21 cellular contexts compared by ENCODE assay signal in genomic region chr2:109514857-109515256, GRCh38.
DNase-seq lines count a peak whose midpoint lies in the region; TF ChIP-seq lines count a peak whose summit lies in the region.
"Had no signal": no experiment of that assay in that cellular context is flagged by ENCODE, and none has a peak within 500 bp of the region (broad histone marks: within the 10 kb centered on the region; RNA-seq: fewer than 3 reads in every experiment).

No MANE protein-coding gene starts in this region.

- no peak overlapping the region for H3K4me3 ChIP-seq in Peyer's patch
- H3K4me3 ChIP-seq in esophagus (ENCODE audit: low read depth in 1 of 2, low read length in 2 of 2): no peak overlapping the region
- H3K4me3 ChIP-seq in transverse colon: no peak overlapping the region
- H3K4me3 ChIP-seq: HAP-1, MG63 had no signal

- no peak overlapping the region for H3K4me3 Mint-ChIP-seq in osteocyte (ENCODE audit: unreplicated experiment)
- H3K4me3 Mint-ChIP-seq: brain; CD8-positive, alpha-beta T cell; IgD-negative memory B cell had no signal

- no peaks in the 10 kb centered on the region for H3K36me3 Mint-ChIP-seq in osteocyte (ENCODE audit: unreplicated experiment)
- H3K36me3 Mint-ChIP-seq: brain; CD8-positive, alpha-beta T cell had no signal

- 97% methylated on average over 5 of the region's 5 CpGs for WGBS in esophagus, 2 donors
- WGBS in transverse colon (ENCODE audit: low coverage in 1 of 2), 2 donors: 93% methylated on average over 5 of the region's 5 CpGs; no CpG with 5 or more reads in 1 of the 2 donors

- DNase-seq in Peyer's patch (no peak), osteocyte (ENCODE audit: extremely low spot score, unreplicated experiment) (no peak), transverse colon (no peak), KG1 (lab: John Stamatoyannopoulos, UW) (no peak), GF-D8 (lab: John Stamatoyannopoulos, UW) (no peak)
- no peak for DNase-seq in stimulated activated CD4-positive, alpha-beta T cell treated with anti-CD3 and anti-CD28 coated beads, Interleukin-2, amount 100 ng/mL, for 48 hours
- DNase-seq: activated CD4-positive, alpha-beta T cell treated with anti-CD3 and anti-CD28 coated beads, Interleukin-2, amount 50 U/mL, for 4 hours; activated CD8-positive, alpha-beta memory T cell treated with anti-CD3 and anti-CD28 coated beads, Interleukin-2, amount 50 U/mL, for 4 hours; CD8-positive, alpha-beta T cell; DMS53; MG63; NCI-H1436 treated with DMSO at 0.1 percent for 48 hours; NCI-H510A; NK-92 treated with Interleukin-12 subunit alpha and Interleukin-12 subunit beta, amount 100 ng/mL, for 24 hours; nucleus accumbens; WERI-Rb-1 had no signal

- H3K27me3 Mint-ChIP-seq in osteocyte (ENCODE audit: unreplicated experiment): no peaks in the 10 kb centered on the region

- TF ChIP-seq CTCF in Peyer's patch (IDR thresholded peaks at IDR 0.05) (no peak), osteocyte (IDR thresholded peaks at IDR 0.05) (no peak), transverse colon (IDR thresholded peaks at IDR 0.05) (no peak)

- H3K27ac ChIP-seq in Peyer's patch (peak overlapping the region; percentile 32 to 78 (median 53)), esophagus (ENCODE audit: low read depth in 2 of 2, low read length in 1 of 2) (peak overlapping the region; percentile 77 to 96), transverse colon (peak overlapping the region; percentile 72 to 87 (median 78))
- H3K27ac ChIP-seq: WERI-Rb-1 had no signal

- H3K9me3 ChIP-seq in Peyer's patch (no peaks in the 10 kb centered on the region), esophagus (ENCODE audit: control insufficient read depth in 2 of 2, insufficient read depth in 1 of 2, low read depth in 1 of 2, low read length in 1 of 2) (no peaks in the 10 kb centered on the region), transverse colon (no peaks in the 10 kb centered on the region)
- H3K9me3 ChIP-seq: HAP-1, MG63 had no signal

- H3K9me3 Mint-ChIP-seq in osteocyte (ENCODE audit: unreplicated experiment): no peaks in the 10 kb centered on the region
- H3K9me3 Mint-ChIP-seq: activated T-helper 2 cell treated with anti-CD3 and anti-CD28 coated beads, Interferon-gamma antibody, Interleukin-2, Interleukin-4, amounts not matched to agents 10 μg/mL and 5 μg/mL and 100 μg/mL, durations not matched to agents 14 hours and 24 hours and 36 hours; CD8-positive, alpha-beta T cell; IgD-negative memory B cell had no signal

- peaks cover 35% of the 10 kb centered on the region for H3K4me1 Mint-ChIP-seq in osteocyte (ENCODE audit: unreplicated experiment)

- intact Hi-C loops in transverse colon (cut with DNase I; ENCODE audit: low total_unique reads): no loop called here

- in situ Hi-C loops in transverse colon (cut with MboI; ENCODE audit: low pct_ligation_motif_present in 1 of 4, low pct_unique_long_range_greater_than_20kb in 1 of 4, low sequenced_read_pairs in 3 of 4): no loop called here

- no peak for TF ChIP-seq EP300 in transverse colon (IDR thresholded peaks at IDR 0.05; ENCODE audit: low read depth)

- TF ChIP-seq POLR2A in Peyer's patch (IDR thresholded peaks at IDR 0.05): no peak
- TF ChIP-seq POLR2A in transverse colon (IDR thresholded peaks at IDR 0.05): no peak

- peaks cover 0 to 16% (median 0%) of the 10 kb centered on the region in 4 donors for H3K4me1 ChIP-seq in Peyer's patch
- H3K4me1 ChIP-seq in esophagus (ENCODE audit: control insufficient read depth in 2 of 2, insufficient read depth in 2 of 2, low read length in 1 of 2): peaks cover 11 to 25% of the 10 kb centered on the region in 2 donors
- peaks cover 6 to 14% (median 8%) of the 10 kb centered on the region in 4 donors for H3K4me1 ChIP-seq in transverse colon
- H3K4me1 ChIP-seq: HAP-1 had no signal

- H3K27ac Mint-ChIP-seq in osteocyte (ENCODE audit: unreplicated experiment): peak overlapping the region; percentile 95
- H3K27ac Mint-ChIP-seq: activated T-helper 2 cell treated with anti-CD3 and anti-CD28 coated beads, Interferon-gamma antibody, Interleukin-2, Interleukin-4, amounts not matched to agents 10 μg/mL and 5 μg/mL and 100 μg/mL, durations not matched to agents 14 hours and 24 hours and 36 hours; CD8-positive, alpha-beta T cell; IgD-negative memory B cell had no signal

- H3K27me3 ChIP-seq in Peyer's patch: no peaks in the 10 kb centered on the region
- no peaks in the 10 kb centered on the region for H3K27me3 ChIP-seq in esophagus (ENCODE audit: control insufficient read depth in 1 of 2, insufficient read depth in 2 of 2, low read length in 2 of 2)
- H3K27me3 ChIP-seq in transverse colon: no peaks in the 10 kb centered on the region
- H3K27me3 ChIP-seq: MG63 had no signal

- no peaks in the 10 kb centered on the region for H3K36me3 ChIP-seq in Peyer's patch
- no peaks in the 10 kb centered on the region for H3K36me3 ChIP-seq in esophagus (ENCODE audit: control insufficient read depth in 2 of 2, insufficient read depth in 2 of 2, low read length in 1 of 2)
- H3K36me3 ChIP-seq in transverse colon: no peaks in the 10 kb centered on the region
- H3K36me3 ChIP-seq: HAP-1, MG63, WERI-Rb-1 had no signal
